Comparison of ENCODE assay signal across 8 cellular contexts in the genomic region with DNA sequence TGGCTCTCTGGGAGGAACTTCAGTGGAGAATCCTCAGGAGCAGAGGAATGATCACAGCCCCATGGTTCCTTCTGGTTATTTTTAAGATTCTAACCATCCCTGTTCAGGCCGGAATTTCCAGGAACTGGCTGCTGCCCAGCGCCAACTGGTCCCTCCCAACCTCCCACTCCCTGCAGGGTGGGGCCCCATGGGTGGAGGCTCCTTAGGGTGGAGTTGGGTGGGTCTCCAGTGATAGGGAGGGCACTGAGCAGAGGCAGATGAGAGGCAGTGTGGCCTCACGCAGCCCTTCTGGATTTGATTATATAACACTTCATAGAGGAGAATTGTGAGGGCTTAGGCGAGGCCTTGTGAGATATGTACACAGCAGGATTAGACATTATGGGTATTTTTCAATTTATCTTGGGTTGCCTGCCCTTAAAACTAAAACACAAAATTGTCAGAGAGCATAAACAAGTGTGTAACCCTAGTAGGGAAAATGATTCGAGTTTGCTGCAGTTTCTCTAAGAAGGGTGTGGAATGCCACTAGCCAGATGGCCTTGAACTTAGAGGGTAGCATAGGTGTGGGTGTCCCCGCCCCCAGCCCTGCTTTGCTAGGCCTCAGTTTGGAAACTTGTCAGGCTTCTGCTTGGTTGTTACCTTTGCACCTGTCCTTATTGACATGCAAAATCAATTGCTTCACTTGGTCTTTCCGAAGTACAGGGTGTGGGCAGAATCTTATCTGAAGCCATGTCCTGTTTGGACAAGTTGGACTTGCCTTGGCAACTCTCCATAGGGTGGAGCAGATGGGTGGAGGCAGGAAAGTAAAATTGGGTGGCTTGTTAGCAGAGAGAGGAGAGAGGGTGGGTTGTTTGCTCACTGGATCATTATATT. TPM values are rescaled to one million over a fixed set of nuclear protein-coding genes. Genes with fewer than 3 reads are reported as not detected.
DNase-seq lines count a peak whose midpoint lies in the region; ATAC-seq, FAIRE-seq and TF ChIP-seq lines count a peak whose summit lies in the region.

No MANE protein-coding gene starts in this region.

- POLR2A ChIA-PET in GM12878 (lab: Charles Lee): interaction anchor here (2.8 kb wide), 1 partner anchor 493 kb away, joined by 20 read pairs; no protein-coding TSS in a partner anchor

- H3K18ac ChIP-seq in mesendoderm (ENCODE audit: low read length): no peak overlapping the region

- H4K5ac ChIP-seq in mesendoderm (ENCODE audit: low read length): no peak overlapping the region

- H3K4me3 ChIP-seq in LNCaP clone FGC (ENCODE audit: low read depth, low read length) (0 out of 2 replicates have a peak overlapping the region, but pooled peaks have one; percentile 6), GM12878 (no peak overlapping the region), testis (no peak overlapping the region), mesendoderm (ENCODE audit: low read length) (no peak overlapping the region)

- no peaks in the 10 kb centered on the region for H3K36me3 ChIP-seq in GM12878 (ENCODE audit: control insufficient read depth in 2 of 2, insufficient read depth in 2 of 2, low read length in 1 of 2)
- no peaks in the 10 kb centered on the region for H3K36me3 ChIP-seq in testis (ENCODE audit: low read depth, missing control alignments)
- no peaks in the 10 kb centered on the region for H3K36me3 ChIP-seq in mesendoderm (ENCODE audit: control insufficient read depth, insufficient read depth, low read length)

- no peak overlapping the region for H3K9ac ChIP-seq in GM12878 (ENCODE audit: control insufficient read depth, insufficient read depth, low read length)
- H3K9ac ChIP-seq in mesendoderm (ENCODE audit: low read length): no peak overlapping the region

- H3K4ac ChIP-seq in mesendoderm (ENCODE audit: low read depth, low read length): no peak overlapping the region

- H4K20me1 ChIP-seq in GM12878 (ENCODE audit: control insufficient read depth, insufficient read depth): no peaks in the 10 kb centered on the region

- no TSS peak for BruUV-seq in GM12878 (replicated peaks; lab: Mats Ljungman, UMichigan)

- FAIRE-seq in GM12878 (lab: Jason Lieb, UNC): no peak

- H2BK5ac ChIP-seq in mesendoderm (ENCODE audit: low read length): no peak overlapping the region

- TF ChIP-seq EP300 in GM12878 (IDR thresholded peaks at IDR 0.05; ENCODE audit: borderline replicate concordance in 1 of 2, control insufficient read depth in 1 of 2, low read depth in 2 of 2, low read length in 2 of 2): no peak

- H3K79me1 ChIP-seq in mesendoderm (ENCODE audit: low read length): peaks cover 20% of the 10 kb centered on the region

- ATAC-seq in GM12878 (no peak), left lobe of liver (peak; percentile 75), GM19452 (IDR thresholded peaks at IDR 0.05; ENCODE audit: unreplicated experiment) (no peak), GM18505 (IDR thresholded peaks at IDR 0.05; ENCODE audit: unreplicated experiment) (no peak)

- no peaks in the 10 kb centered on the region for H3K9me3 ChIP-seq in GM12878 (replicated peaks; ENCODE audit: control insufficient read depth, insufficient read depth, low read length)
- H3K9me3 ChIP-seq in testis: no peaks in the 10 kb centered on the region

- no peak overlapping the region for H4K8ac ChIP-seq in mesendoderm (ENCODE audit: low read depth, low read length)

- DNase-seq in Ammon's horn (ENCODE audit: low spot score) (peak; percentile 30), LNCaP clone FGC (ENCODE audit: low read depth) (peak; percentile 74), GM12878 (ENCODE audit: low read depth, low spot score) (no peak), left lobe of liver (ENCODE audit: low spot score) (peak; percentile 89), testis (peak; percentile 32), mesendoderm (no peak)

- H3K27ac ChIP-seq in GM12878 (ENCODE audit: control insufficient read depth, insufficient read depth): peak overlapping the region; percentile 27
- H3K27ac ChIP-seq in testis: peak overlapping the region; percentile 44 to 99
- H3K27ac ChIP-seq in mesendoderm (ENCODE audit: low read depth, low read length): no peak overlapping the region

- no peak overlapping the region for H2BK120ac ChIP-seq in mesendoderm (ENCODE audit: low read depth, low read length)

- no peak for TF ChIP-seq POLR2A in GM12878 (IDR thresholded peaks at IDR 0.05; ENCODE audit: low read depth, low read length)
- TF ChIP-seq POLR2A in testis (IDR thresholded peaks at IDR 0.05): no peak
- no peak for TF ChIP-seq POLR2A in GM18505 (IDR thresholded peaks at IDR 0.05; ENCODE audit: borderline replicate concordance, extremely low read depth, insufficient read depth, insufficient read length)

- RAD21 ChIA-PET in GM12878 (lab: Charles Lee; ENCODE audit: unreplicated experiment): interaction anchor here (0.7 to 7.2 kb wide), 15 partner anchors 109 to 611 kb away, joined by 3 to 208 read pairs (median 16); a partner anchor contains a TSS

- H3K27me3 ChIP-seq in GM12878 (replicated peaks in 1 of 2; ENCODE audit: control insufficient read depth in 2 of 2, insufficient read depth in 2 of 2, low read length in 1 of 2): no peaks in the 10 kb centered on the region
- H3K27me3 ChIP-seq in testis: no peaks in the 10 kb centered on the region
- no peaks in the 10 kb centered on the region for H3K27me3 ChIP-seq in mesendoderm (ENCODE audit: insufficient read depth, low read length, poor library complexity)

- no peak for TF ChIP-seq CTCF in LNCaP clone FGC (IDR thresholded peaks at IDR 0.05; ENCODE audit: control insufficient read depth, extremely low read depth, insufficient read depth)
- no peak for TF ChIP-seq CTCF in GM12878 (IDR thresholded peaks at IDR 0.05 in 2 of 3, conservative IDR thresholded peaks at IDR 0.05 in 1 of 3; ENCODE audit: control insufficient read depth in 2 of 3, extremely low read depth in 1 of 3, insufficient read depth in 1 of 3, low read depth in 3 of 3, low read length in 3 of 3)
- no peak for TF ChIP-seq CTCF in testis (IDR thresholded peaks at IDR 0.05)

- H3K56ac ChIP-seq in mesendoderm (ENCODE audit: low read length): no peak overlapping the region

- H2AK5ac ChIP-seq in mesendoderm (ENCODE audit: low read length): no peak overlapping the region

- WGBS in GM12878 (ENCODE audit: insufficient coverage, insufficient replicate concordance, low lambda C conversion rate, missing lambda C conversion rate): 86% methylated on average over 7 of the region's 7 CpGs
- 21 to 59% methylated on average over 7 of the region's 7 CpGs for WGBS in testis, 2 donors
- no CpG with 5 or more reads among the region's 7 CpGs for WGBS in mesendoderm (ENCODE audit: extremely low coverage, insufficient coverage, low lambda C conversion rate)

- H3K4me1 ChIP-seq in GM12878 (ENCODE audit: control insufficient read depth, insufficient read depth, low read length): peaks cover 51% of the 10 kb centered on the region
- H3K4me1 ChIP-seq in testis: peaks cover 68% of the 10 kb centered on the region
- peaks cover 11% of the 10 kb centered on the region for H3K4me1 ChIP-seq in mesendoderm (ENCODE audit: control insufficient read depth, low read depth, low read length)

- peaks cover 64% of the 10 kb centered on the region for H3K79me2 ChIP-seq in GM12878 (ENCODE audit: control insufficient read depth, insufficient read depth, low read length)
- peaks cover 46% of the 10 kb centered on the region for H3K79me2 ChIP-seq in mesendoderm (ENCODE audit: control insufficient read depth, insufficient read depth, low read length)

- H2BK15ac ChIP-seq in mesendoderm (replicated peaks; ENCODE audit: low read depth): no peak overlapping the region

- H3K23ac ChIP-seq in mesendoderm (ENCODE audit: low read length): no peak overlapping the region

- peak overlapping the region; percentile 19 for H3K4me2 ChIP-seq in GM12878 (ENCODE audit: control insufficient read depth, insufficient read depth)
- H3K4me2 ChIP-seq in mesendoderm (ENCODE audit: low read length): no peak overlapping the region

- H2AFZ ChIP-seq in GM12878 (ENCODE audit: control insufficient read depth, low read depth, low read length): no peak overlapping the region

- CTCF ChIA-PET in GM12878 (lab: Yijun Ruan, JAX): interaction anchor here (0.6 to 6.1 kb wide), 17 partner anchors 13 to 1658 kb away, joined by 3 to 225 read pairs (median 22); a partner anchor contains a TSS

- SMC1A ChIA-PET in GM12878 (lab: Charles Lee; ENCODE audit: uncharacterized antibody, unreplicated experiment): interaction anchor here (0.7 to 8.4 kb wide), 16 partner anchors 7 to 611 kb away, joined by 3 to 268 read pairs (median 20); no protein-coding TSS in a partner anchor

- intact Hi-C loops in GM12878 (cut with micrococcal nuclease; ENCODE audit: unreplicated experiment): loop anchor here (5.0 to 10.0 kb wide), 2 partner anchors 171 to 229 kb away; no protein-coding TSS in a partner anchor
- intact Hi-C loops in testis (cut with DNase I; ENCODE audit: low total_unique reads): loop anchor here (5.0 kb wide), 1 partner anchor 356 kb away; no protein-coding TSS in a partner anchor

- in situ Hi-C loops in GM12878 (cut with MboI): loop anchor here (5.0 kb wide), 3 partner anchors 356 to 611 kb away; no protein-coding TSS in a partner anchor

- TF ChIP-seq RAD21 in GM12878 (IDR thresholded peaks at IDR 0.05; ENCODE audit: insufficient read depth, low read depth, low read length): no peak

TF ChIP-seq in GM12878, 131 proteins besides CTCF, POLR2A, EP300 and RAD21 (continues in another document):
- TF ChIP-seq RUNX3 (IDR thresholded peaks at IDR 0.05; ENCODE audit: low read length) (no peak), ZNF217 (IDR thresholded peaks at IDR 0.05) (no peak), ASH2L (IDR thresholded peaks at IDR 0.05; ENCODE audit: borderline replicate concordance, low read depth) (no peak)

RNA-seq across cellular contexts. Expression of a gene that starts 9.3 kb away (rescaled TPM):
- 9.0 and 9.1 TPM in 2 replicates for total RNA-seq in GM12878 (2013; cell fraction: nucleolus; rRNA removed)
- total RNA-seq in GM12878 (2014; rRNA removed) (2.2 and 2.3 TPM in 2 replicates), GM12878 (2014; rRNA removed; fragmentation: Illumina TruSeq; extraction: Trizol) (1.9 and 2.6 TPM in 2 replicates), GM12878 (2021) (5.7 and 5.8 TPM in 2 replicates), left lobe of liver (28.6 TPM), testis (10 to 100 TPM; 21.2 to 24.6 TPM)
- polyA plus RNA-seq in GM12878 (2011; ENCODE audit: low read depth): 11.5 TPM
- polyA plus RNA-seq in GM12878 (2011; rRNA removed) (4.1 and 4.7 TPM in 2 replicates), GM12878 (2014; fragmentation: Illumina TruSeq; extraction: Trizol) (4.1 and 4.9 TPM in 2 replicates), GM12878 (2014; fragmentation: Nextera tagmentation; extraction: Ambion mirVana) (1 to 10 TPM; 1.4 to 1.5 TPM), GM12878 (2014; rRNA removed) (2.4 TPM in 2 replicates), GM12878 (2016; fragmentation: Nextera tagmentation; extraction: Ambion mirVana) (1 to 10 TPM; 1.4 to 1.7 TPM), testis (ENCODE audit: insufficient read depth, low read depth, low replicate concordance) (16.4 TPM)
- 3.3 TPM in 2 replicates for polyA plus RNA-seq in GM12878 (2011; cell fraction: cytosol; rRNA removed)
- 5.8 and 6.0 TPM in 2 replicates for polyA plus RNA-seq in GM12878 (2011; cell fraction: nucleus; rRNA removed)
- 15.4 and 15.8 TPM in 2 replicates for polyA plus RNA-seq in GM12878 (2012)
- polyA minus RNA-seq in GM12878 (2011; rRNA and poly(A)+ RNA removed): 7.2 and 9.9 TPM in 2 replicates
- polyA minus RNA-seq in GM12878 (2011; cell fraction: cytosol; rRNA and poly(A)+ RNA removed): 2.8 and 3.8 TPM in 2 replicates
- polyA minus RNA-seq in GM12878 (2011; cell fraction: nucleus; rRNA and poly(A)+ RNA removed): 12.6 and 20.4 TPM in 2 replicates
- polyA plus RNA-seq in mesendoderm (2013, experiment 1 of 2): 11.1 TPM
- polyA plus RNA-seq in mesendoderm (2013, experiment 2 of 2): 11.5 TPM

Comparison
In these comparisons a context has a peak if more than half of its experiments do, and no peak if none do; other contexts are left out.
1. DNase-seq: peak in Ammon's horn (single experiment), LNCaP clone FGC (single experiment), left lobe of liver (single experiment) and testis (single experiment); none in GM12878 (single experiment) and mesendoderm (single experiment).